16 cellular contexts compared by ENCODE assay signal in genomic region chr10:88377510-88377909, GRCh38.
DNase-seq lines count a peak whose midpoint lies in the region; ATAC-seq, FAIRE-seq and TF ChIP-seq lines count a peak whose summit lies in the region.
"Had no signal": no experiment of that assay in that cellular context is flagged by ENCODE, and none has a peak within 500 bp of the region (broad histone marks: within the 10 kb centered on the region; RNA-seq: fewer than 3 reads in every experiment).

No MANE protein-coding gene starts in this region.

- WGBS in small intestine, 3 donors = 82 to 91% (median 87%) methylated on average over 1 of the region's 1 CpG

- H3K4me1 ChIP-seq in DND-41 (ENCODE audit: insufficient read depth, low read length) (peaks cover 27% of the 10 kb centered on the region), kidney (ENCODE audit: control insufficient read depth in 1 of 2, insufficient read depth in 1 of 2, low read depth in 1 of 2, low read length in 2 of 2) (no peaks in the 10 kb centered on the region), small intestine (ENCODE audit: control insufficient read depth in 2 of 2, insufficient read depth in 1 of 2, low read depth in 1 of 2, low read length in 1 of 2) (peaks cover 0 to 3% of the 10 kb centered on the region in 2 donors)
- H3K4me1 ChIP-seq: HAP-1 had no signal

- ATAC-seq in DND-41 (ENCODE audit: insufficient read depth, low read depth) (0 out of 3 replicates have a peak, but pooled peaks have one; percentile 29), HG03097 (IDR thresholded peaks at IDR 0.05; ENCODE audit: low FRiP score, unreplicated experiment) (no peak), GM19455 (IDR thresholded peaks at IDR 0.05; ENCODE audit: unreplicated experiment) (no peak)

- H3K36me3 ChIP-seq in DND-41 (ENCODE audit: insufficient read depth, low read length) (0 out of 2 replicates have a peak, but pooled peaks cover 3% of the 10 kb centered on the region), kidney (ENCODE audit: control insufficient read depth in 1 of 2, insufficient read depth in 2 of 2, low read length in 2 of 2) (no peaks in the 10 kb centered on the region), small intestine (ENCODE audit: control insufficient read depth in 2 of 2, insufficient read depth in 2 of 2, low read length in 2 of 2) (no peaks in the 10 kb centered on the region)
- H3K36me3 ChIP-seq: HAP-1 had no signal

- H3K4me3 ChIP-seq in DND-41 (ENCODE audit: low read depth in 1 of 2, low read length in 2 of 2) (no peak overlapping the region), kidney (ENCODE audit: low read length in 2 of 2) (no peak overlapping the region), small intestine (ENCODE audit: low read depth in 1 of 2, low read length in 2 of 2) (no peak overlapping the region)
- H3K4me3 ChIP-seq: HAP-1 had no signal

- no peak overlapping the region for H2AFZ ChIP-seq in DND-41 (ENCODE audit: low read depth, low read length)

- peak; percentile 49 for FAIRE-seq in RCC 7860 (lab: Jason Lieb, UNC)
- FAIRE-seq in kidney (lab: Jason Lieb, UNC) = peak; percentile 39
- peak; percentile 84 for FAIRE-seq in small intestine (lab: Jason Lieb, UNC)
- FAIRE-seq: GM12891 had no signal

- H3K9ac ChIP-seq in DND-41 (ENCODE audit: low read depth, low read length) = no peak overlapping the region
- no peak overlapping the region for H3K9ac ChIP-seq in kidney (ENCODE audit: low read length in 2 of 2)

- H3K27me3 ChIP-seq in DND-41 (ENCODE audit: insufficient read depth, low read length, poor library complexity) (no peaks in the 10 kb centered on the region), small intestine (ENCODE audit: control insufficient read depth in 2 of 2, insufficient read depth in 2 of 2, low read length in 2 of 2) (no peaks in the 10 kb centered on the region)

- H3K4me2 ChIP-seq in DND-41 (ENCODE audit: insufficient read depth, low read length) = no peak overlapping the region

- DNase-seq in DND-41 (no peak), RCC 7860 (ENCODE audit: low spot score) (no peak), kidney (no peak), small intestine (no peak), NCI-H1048 (lab: John Stamatoyannopoulos, UW) (no peak)
- DNase-seq: C1 segment of cervical spinal cord; Calu3; CD4-positive, alpha-beta T cell; DMS 273 treated with DMSO at 0.1 percent for 48 hours; GOT3; KBM-7 had no signal

- H4K20me1 ChIP-seq in DND-41 (ENCODE audit: insufficient read depth, low read length) = no peaks in the 10 kb centered on the region

- H3K79me2 ChIP-seq in DND-41 (ENCODE audit: insufficient read depth, low read length) = no peaks in the 10 kb centered on the region

- H3K27ac ChIP-seq in DND-41 (ENCODE audit: low read length) = no peak overlapping the region
- no peak overlapping the region for H3K27ac ChIP-seq in kidney (ENCODE audit: low read depth in 2 of 2, low read length in 2 of 2)
- H3K27ac ChIP-seq in small intestine (ENCODE audit: low read depth in 1 of 2, low read length in 1 of 2) = no peak overlapping the region
- H3K27ac ChIP-seq: HL-60 had no signal

- no peak for TF ChIP-seq CTCF in DND-41 (IDR thresholded peaks at IDR 0.05; ENCODE audit: borderline replicate concordance, extremely low read depth, low read length, poor library complexity, severe bottlenecking)
- TF ChIP-seq CTCF in kidney (IDR thresholded peaks at IDR 0.05; ENCODE audit: borderline replicate concordance, extremely low read depth, insufficient read depth) = no peak

- intact Hi-C loops in kidney (cut with DNase I) = no loop called here

- H3K9me3 ChIP-seq in DND-41 (ENCODE audit: insufficient read depth, low read length, severe bottlenecking) = peaks cover 7% of the 10 kb centered on the region
- no peaks in the 10 kb centered on the region for H3K9me3 ChIP-seq in kidney (ENCODE audit: control insufficient read depth in 1 of 2, low read length in 2 of 2)
- no peaks in the 10 kb centered on the region for H3K9me3 ChIP-seq in small intestine (ENCODE audit: control insufficient read depth, low read depth)
- H3K9me3 ChIP-seq: HAP-1 had no signal
